8 cellular contexts compared by ENCODE assay signal in genomic region chr12:1217191-1217949, GRCh38.
A peak's percentile ranks its signal among the peaks of the same experiment; 100 is the strongest.
DNase-seq lines count a peak whose midpoint lies in the region; ATAC-seq and TF ChIP-seq lines count a peak whose summit lies in the region.

No MANE protein-coding gene starts in this region.

- POLR2A ChIA-PET in PC-9 (lab: Charles Lee; ENCODE audit: unreplicated experiment), result interaction anchor here (0.5 to 0.6 kb wide), 3 partner anchors 120 to 443 kb away, joined by 3 to 10 read pairs (median 4); no protein-coding TSS in a partner anchor

- peak overlapping the region; percentile 83 for H3K27ac ChIP-seq in PC-9

- peaks cover 6% of the 10 kb centered on the region; the same call in 1 of the 2 replicates for H4K20me1 ChIP-seq in PC-9 (ENCODE audit: insufficient read depth)

- peaks cover 50% of the 10 kb centered on the region for H3K4me1 ChIP-seq in PC-9 (replicated peaks; ENCODE audit: insufficient read depth)

- H3K4me2 ChIP-seq in PC-9, result peak overlapping the region; percentile 79

- H3K9me3 ChIP-seq in PC-9 (ENCODE audit: insufficient read depth, low read depth), result no peaks in the 10 kb centered on the region

- no peaks in the 10 kb centered on the region for H3K9me2 ChIP-seq in PC-9 (ENCODE audit: insufficient read depth)

- no peaks in the 10 kb centered on the region for H3K36me3 ChIP-seq in PC-9 (ENCODE audit: low read depth)

- H2AFZ ChIP-seq in PC-9, result peak overlapping the region; percentile 49

- H3K79me2 ChIP-seq in PC-9 (ENCODE audit: low read depth), result no peaks in the 10 kb centered on the region; the same call in 1 of the 2 replicates

- BruUV-seq in PC-9 (replicated peaks; lab: Mats Ljungman, UMichigan), result no TSS peak

- no peaks in the 10 kb centered on the region for H3K27me3 ChIP-seq in PC-9 (ENCODE audit: insufficient read depth, low read depth)

- intact Hi-C loops in PC-9 (cut with micrococcal nuclease; ENCODE audit: unreplicated experiment), result loop anchor here (1.0 to 10.0 kb wide), 2 partner anchors 302 to 367 kb away; no protein-coding TSS in a partner anchor

- ATAC-seq in HG03135 (IDR thresholded peaks at IDR 0.05; ENCODE audit: unreplicated experiment) (no peak), GM19455 (IDR thresholded peaks at IDR 0.05; ENCODE audit: unreplicated experiment) (no peak)

- H3F3A ChIP-seq in PC-9 (ENCODE audit: insufficient read depth, low read depth), result peaks cover 27% of the 10 kb centered on the region

- DNase-seq in EH (ENCODE audit: low read depth), result peak; percentile 90
- DNase-seq in PC-9, result peak; percentile 33 to 95
- DNase-seq in fibroblast of mammary gland (ENCODE audit: low read depth), result peak; percentile 76
- DNase-seq in renal cortical epithelial cell (ENCODE audit: low read depth), result peak; percentile 63
- no peak for DNase-seq in T1000 (lab: John Stamatoyannopoulos, UW)
- no peak for DNase-seq in stimulated activated CD4-positive, alpha-beta T cell treated with anti-CD3 and anti-CD28 coated beads, Interleukin-2, amount 100 ng/mL, for 24 hours

- CTCF ChIA-PET in PC-9 (lab: Charles Lee), result interaction anchor here (0.6 kb wide), 1 partner anchor 33 kb away, joined by 3 read pairs; no protein-coding TSS in a partner anchor

- peak overlapping the region; percentile 41 for H3K4me3 ChIP-seq in PC-9
- no peak overlapping the region for H3K4me3 ChIP-seq in fibroblast of mammary gland (ENCODE audit: control insufficient read depth, low read depth, low read length)

- no peak for TF ChIP-seq CTCF in PC-9 (conservative IDR thresholded peaks at IDR 0.05)
- TF ChIP-seq CTCF in fibroblast of mammary gland (conservative IDR thresholded peaks at IDR 0.05; ENCODE audit: control insufficient read depth, insufficient read depth, low read depth, low read length), result no peak

Comparison
In these comparisons a context has a peak if more than half of its experiments do, and no peak if none do; other contexts are left out.
1. DNase-seq: peak in EH (single experiment), PC-9 (2 of 2), fibroblast of mammary gland (single experiment) and renal cortical epithelial cell (single experiment); none in T1000 (single experiment) and stimulated activated CD4-positive, alpha-beta T cell treated with anti-CD3 and anti-CD28 coated beads, Interleukin-2, amount 100 ng/mL, for 24 hours (0 of 2).